Comparison of ENCODE assay signal across 8 cellular contexts in the genomic region with DNA sequence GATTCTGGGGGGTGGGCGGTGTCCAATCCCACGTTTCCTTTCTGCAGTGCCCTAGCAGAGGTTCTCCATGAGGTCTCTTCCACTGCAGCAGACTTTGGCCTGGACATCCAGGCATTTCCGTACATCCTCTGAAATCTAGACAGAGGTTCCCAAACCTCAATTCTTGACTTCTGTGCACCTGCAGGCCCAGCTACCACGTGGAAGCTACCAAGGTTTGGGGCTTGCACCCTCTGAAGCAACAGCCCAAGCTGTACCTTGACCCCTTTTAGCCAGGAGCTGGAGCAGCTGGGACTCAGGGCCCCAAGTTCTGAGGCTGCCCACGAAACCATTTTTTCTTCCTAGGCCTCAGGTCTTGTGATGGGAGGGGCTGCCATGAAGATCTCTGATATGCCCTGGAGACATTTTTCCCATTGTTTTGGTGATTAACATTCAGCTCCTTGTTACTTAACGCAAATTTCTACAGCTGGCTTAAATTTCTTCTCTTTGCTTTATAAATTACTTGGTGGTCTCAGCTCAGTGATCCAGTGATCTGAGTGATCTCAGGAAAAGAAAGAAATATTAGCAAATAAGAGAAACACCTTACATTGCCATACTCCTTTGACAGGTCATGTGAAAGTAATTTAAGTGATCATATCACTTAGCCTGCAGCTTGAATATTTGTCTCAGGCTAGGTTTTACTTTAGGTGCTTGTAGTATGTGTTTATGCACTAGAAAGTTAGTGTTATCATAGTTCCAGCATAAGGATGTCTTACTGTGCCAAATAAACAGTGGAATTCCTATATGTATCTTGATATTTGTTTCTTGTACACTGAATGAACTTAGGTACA. TPM values are rescaled to one million over a fixed set of nuclear protein-coding genes. Genes with fewer than 3 reads are reported as not detected.
DNase-seq lines count a peak whose midpoint lies in the region; ATAC-seq and TF ChIP-seq lines count a peak whose summit lies in the region.
"Had no signal": no experiment of that assay in that cellular context is flagged by ENCODE, and none has a peak within 500 bp of the region (broad histone marks: within the 10 kb centered on the region; RNA-seq: fewer than 3 reads in every experiment).

No MANE protein-coding gene starts in this region.

- no peak for DNase-seq in WTC11 (ENCODE audit: low spot score)
- DNase-seq in dermis blood vessel endothelial cell = no peak
- no peak for DNase-seq in head of caudate nucleus
- no peak for DNase-seq in germinal center (ENCODE audit: low spot score)
- DNase-seq: activated CD4-positive, alpha-beta T cell treated with anti-CD3 and anti-CD28 coated beads, Interleukin-2, amount 10 ng/mL, durations not matched to agents 7 days and 5 days; NCI-H1417 had no signal

- peak overlapping the region; percentile 96 for H3K27ac ChIP-seq in DOHH2 (ENCODE audit: low read depth, low read length)

- H3K4me1 Mint-ChIP-seq in WTC11 (peaks cover 49% of the 10 kb centered on the region), nephron (peaks cover 29% of the 10 kb centered on the region)

- CTCF ChIA-PET in WTC11 (lab: Charles Lee) = no interaction called here

- POLR2A ChIA-PET in WTC11 (lab: Charles Lee) = no interaction called here

- peaks cover 10% of the 10 kb centered on the region for H3K36me3 ChIP-seq in DOHH2 (ENCODE audit: control insufficient read depth, low read length)

- H3K4me1 ChIP-seq in DOHH2 (ENCODE audit: control insufficient read depth, low read length) = peaks cover 90% of the 10 kb centered on the region

- peaks cover 40% of the 10 kb centered on the region for H3F3A ChIP-seq in DOHH2 (ENCODE audit: control insufficient read depth, insufficient read depth)

- intact Hi-C loops in head of caudate nucleus (cut with DNase I) = loop anchor here (5.0 to 10.0 kb wide), 2 partner anchors 46 to 79 kb away; a partner anchor contains a TSS

- H3K4me2 ChIP-seq in DOHH2 (ENCODE audit: low read length) = peak overlapping the region; percentile 90

- H3K27me3 ChIP-seq in DOHH2 (ENCODE audit: control insufficient read depth, low read length) = no peaks in the 10 kb centered on the region

- peak overlapping the region; percentile 15; the same call in 1 of the 2 replicates for H3K4me3 ChIP-seq in DOHH2 (ENCODE audit: low read length)

- H3K27me3 Mint-ChIP-seq in WTC11 (ENCODE audit: low read depth) = no peaks in the 10 kb centered on the region
- no peaks in the 10 kb centered on the region for H3K27me3 Mint-ChIP-seq in nephron (ENCODE audit: low read depth)
- H3K27me3 Mint-ChIP-seq: activated CD4-positive, alpha-beta T cell treated with anti-CD3 and anti-CD28 coated beads, Interleukin-2, amount 10 ng/mL, durations not matched to agents 7 days and 5 days had no signal

- H3K9me3 ChIP-seq in DOHH2 (ENCODE audit: control insufficient read depth, insufficient read depth, low read length) = no peaks in the 10 kb centered on the region

- TF ChIP-seq CTCF in DOHH2 (IDR thresholded peaks at IDR 0.05; ENCODE audit: low read depth, low read length, poor library complexity, severe bottlenecking) (no peak), WTC11 (IDR thresholded peaks at IDR 0.05) (no peak), nephron (IDR thresholded peaks at IDR 0.05; ENCODE audit: unreplicated experiment in 3 of 3) (no peak)

- no peaks in the 10 kb centered on the region for H3K9me3 Mint-ChIP-seq in WTC11
- no peaks in the 10 kb centered on the region for H3K9me3 Mint-ChIP-seq in nephron
- H3K9me3 Mint-ChIP-seq: activated CD4-positive, alpha-beta T cell treated with anti-CD3 and anti-CD28 coated beads, Interleukin-2, amount 10 ng/mL, durations not matched to agents 7 days and 5 days had no signal

- no peaks in the 10 kb centered on the region for H3K9me2 ChIP-seq in DOHH2 (replicated peaks; ENCODE audit: control insufficient read depth, low read length)

- no peaks in the 10 kb centered on the region for H4K20me1 ChIP-seq in DOHH2 (ENCODE audit: control insufficient read depth, insufficient read depth, low read depth, low read length)

- no peak for ATAC-seq in WTC11

- H3K27ac Mint-ChIP-seq in WTC11 (peak overlapping the region; percentile 84), nephron (peak overlapping the region in 2 of 3 experiments; percentile 28 to 74)

- no peak overlapping the region; the same call in 1 of the 2 replicates for H3K4me3 Mint-ChIP-seq in WTC11
- peak overlapping the region; percentile 55 to 68 (median 57) for H3K4me3 Mint-ChIP-seq in nephron
- H3K4me3 Mint-ChIP-seq: activated CD4-positive, alpha-beta T cell treated with anti-CD3 and anti-CD28 coated beads, Interleukin-2, amount 10 ng/mL, durations not matched to agents 7 days and 5 days had no signal

- H3K36me3 Mint-ChIP-seq in WTC11 = no peaks in the 10 kb centered on the region
- H3K36me3 Mint-ChIP-seq in nephron (ENCODE audit: low read depth) = no peaks in the 10 kb centered on the region

- peaks cover 76% of the 10 kb centered on the region for H3K79me2 ChIP-seq in DOHH2 (ENCODE audit: control insufficient read depth, low read length)

TF ChIP-seq in WTC11, 78 proteins besides CTCF, POLR2A, EP300 and RAD21 (continues in another document):
- TF ChIP-seq, protein P1, sequence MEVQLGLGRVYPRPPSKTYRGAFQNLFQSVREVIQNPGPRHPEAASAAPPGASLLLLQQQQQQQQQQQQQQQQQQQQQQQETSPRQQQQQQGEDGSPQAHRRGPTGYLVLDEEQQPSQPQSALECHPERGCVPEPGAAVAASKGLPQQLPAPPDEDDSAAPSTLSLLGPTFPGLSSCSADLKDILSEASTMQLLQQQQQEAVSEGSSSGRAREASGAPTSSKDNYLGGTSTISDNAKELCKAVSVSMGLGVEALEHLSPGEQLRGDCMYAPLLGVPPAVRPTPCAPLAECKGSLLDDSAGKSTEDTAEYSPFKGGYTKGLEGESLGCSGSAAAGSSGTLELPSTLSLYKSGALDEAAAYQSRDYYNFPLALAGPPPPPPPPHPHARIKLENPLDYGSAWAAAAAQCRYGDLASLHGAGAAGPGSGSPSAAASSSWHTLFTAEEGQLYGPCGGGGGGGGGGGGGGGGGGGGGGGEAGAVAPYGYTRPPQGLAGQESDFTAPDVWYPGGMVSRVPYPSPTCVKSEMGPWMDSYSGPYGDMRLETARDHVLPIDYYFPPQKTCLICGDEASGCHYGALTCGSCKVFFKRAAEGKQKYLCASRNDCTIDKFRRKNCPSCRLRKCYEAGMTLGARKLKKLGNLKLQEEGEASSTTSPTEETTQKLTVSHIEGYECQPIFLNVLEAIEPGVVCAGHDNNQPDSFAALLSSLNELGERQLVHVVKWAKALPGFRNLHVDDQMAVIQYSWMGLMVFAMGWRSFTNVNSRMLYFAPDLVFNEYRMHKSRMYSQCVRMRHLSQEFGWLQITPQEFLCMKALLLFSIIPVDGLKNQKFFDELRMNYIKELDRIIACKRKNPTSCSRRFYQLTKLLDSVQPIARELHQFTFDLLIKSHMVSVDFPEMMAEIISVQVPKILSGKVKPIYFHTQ (CRISPR knock-in tag; IDR thresholded peaks at IDR 0.05) = no peak
- TF ChIP-seq NR1H2 (CRISPR knock-in tag; IDR thresholded peaks at IDR 0.05) = no peak
- no peak for TF ChIP-seq ZNF671 (CRISPR knock-in tag; IDR thresholded peaks at IDR 0.05)
- TF ChIP-seq, protein P2, sequence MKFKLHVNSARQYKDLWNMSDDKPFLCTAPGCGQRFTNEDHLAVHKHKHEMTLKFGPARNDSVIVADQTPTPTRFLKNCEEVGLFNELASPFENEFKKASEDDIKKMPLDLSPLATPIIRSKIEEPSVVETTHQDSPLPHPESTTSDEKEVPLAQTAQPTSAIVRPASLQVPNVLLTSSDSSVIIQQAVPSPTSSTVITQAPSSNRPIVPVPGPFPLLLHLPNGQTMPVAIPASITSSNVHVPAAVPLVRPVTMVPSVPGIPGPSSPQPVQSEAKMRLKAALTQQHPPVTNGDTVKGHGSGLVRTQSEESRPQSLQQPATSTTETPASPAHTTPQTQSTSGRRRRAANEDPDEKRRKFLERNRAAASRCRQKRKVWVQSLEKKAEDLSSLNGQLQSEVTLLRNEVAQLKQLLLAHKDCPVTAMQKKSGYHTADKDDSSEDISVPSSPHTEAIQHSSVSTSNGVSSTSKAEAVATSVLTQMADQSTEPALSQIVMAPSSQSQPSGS (CRISPR knock-in tag; IDR thresholded peaks at IDR 0.05; ENCODE audit: borderline replicate concordance, low read depth) = no peak
- TF ChIP-seq, protein P3, sequence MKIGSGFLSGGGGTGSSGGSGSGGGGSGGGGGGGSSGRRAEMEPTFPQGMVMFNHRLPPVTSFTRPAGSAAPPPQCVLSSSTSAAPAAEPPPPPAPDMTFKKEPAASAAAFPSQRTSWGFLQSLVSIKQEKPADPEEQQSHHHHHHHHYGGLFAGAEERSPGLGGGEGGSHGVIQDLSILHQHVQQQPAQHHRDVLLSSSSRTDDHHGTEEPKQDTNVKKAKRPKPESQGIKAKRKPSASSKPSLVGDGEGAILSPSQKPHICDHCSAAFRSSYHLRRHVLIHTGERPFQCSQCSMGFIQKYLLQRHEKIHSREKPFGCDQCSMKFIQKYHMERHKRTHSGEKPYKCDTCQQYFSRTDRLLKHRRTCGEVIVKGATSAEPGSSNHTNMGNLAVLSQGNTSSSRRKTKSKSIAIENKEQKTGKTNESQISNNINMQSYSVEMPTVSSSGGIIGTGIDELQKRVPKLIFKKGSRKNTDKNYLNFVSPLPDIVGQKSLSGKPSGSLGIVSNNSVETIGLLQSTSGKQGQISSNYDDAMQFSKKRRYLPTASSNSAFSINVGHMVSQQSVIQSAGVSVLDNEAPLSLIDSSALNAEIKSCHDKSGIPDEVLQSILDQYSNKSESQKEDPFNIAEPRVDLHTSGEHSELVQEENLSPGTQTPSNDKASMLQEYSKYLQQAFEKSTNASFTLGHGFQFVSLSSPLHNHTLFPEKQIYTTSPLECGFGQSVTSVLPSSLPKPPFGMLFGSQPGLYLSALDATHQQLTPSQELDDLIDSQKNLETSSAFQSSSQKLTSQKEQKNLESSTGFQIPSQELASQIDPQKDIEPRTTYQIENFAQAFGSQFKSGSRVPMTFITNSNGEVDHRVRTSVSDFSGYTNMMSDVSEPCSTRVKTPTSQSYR (CRISPR knock-in tag; IDR thresholded peaks at IDR 0.05) = no peak
- TF ChIP-seq ZNF121 (CRISPR knock-in tag; IDR thresholded peaks at IDR 0.05) = no peak
- TF ChIP-seq CREM (CRISPR knock-in tag; IDR thresholded peaks at IDR 0.05) = no peak

RNA-seq across cellular contexts. Expression of a gene that starts 3.0 kb away (rescaled TPM):
- 58.2 to 68.3 TPM (median 63.7 TPM) in 3 replicates for total RNA-seq in WTC11 (2021)
- total RNA-seq in dermis blood vessel endothelial cell = 181 and 203 TPM in 2 replicates

RNA-seq across cellular contexts. Expression of a gene that starts 7.5 kb away (rescaled TPM):
- total RNA-seq in WTC11 (2021) (54.5 to 59.4 TPM (median 58.2 TPM) in 3 replicates), dermis blood vessel endothelial cell (46.3 and 58.3 TPM in 2 replicates)

RNA-seq across cellular contexts. Expression of a gene that starts 50.2 kb away (rescaled TPM):
- total RNA-seq in WTC11 (2021) = 11.5 to 14.3 TPM (median 13.3 TPM) in 3 replicates
- total RNA-seq in dermis blood vessel endothelial cell = 32.8 and 36.3 TPM in 2 replicates

RNA-seq across cellular contexts. Expression of a gene that starts 50.2 kb away (rescaled TPM):
- total RNA-seq in WTC11 (2021) (17.9 to 23.2 TPM (median 20.0 TPM) in 3 replicates), dermis blood vessel endothelial cell (32.0 and 52.4 TPM in 2 replicates)
